Comparison of ENCODE assay signal across 11 cellular contexts in genomic region chr13:108629988-108630387, GRCh38. TPM values are rescaled to one million over a fixed set of nuclear protein-coding genes. Genes with fewer than 3 reads are reported as not detected.
"Had no signal": no experiment of that assay in that cellular context is flagged by ENCODE, and none has a peak within 500 bp of the region (broad histone marks: within the 10 kb centered on the region; RNA-seq: fewer than 3 reads in every experiment).

No MANE protein-coding gene starts in this region.

- H3K27ac Mint-ChIP-seq: GM23338, H9, HFFc6 had no signal

- H3K4me3 ChIP-seq: GM23248, GM23338, HAP-1 had no signal

- H3K4me2 ChIP-seq: GM23338 had no signal

- H3K27ac ChIP-seq: GM23248 had no signal

- DNase-seq: GM23248, GOT3, H7, H9, HCEC 1CT, HFFc6 had no signal

- H3K4me3 Mint-ChIP-seq: GM23338, H9, HFFc6 had no signal

- FAIRE-seq: H1, H54 had no signal

- H3K4me1 ChIP-seq: HAP-1 had no signal

- H3K9ac ChIP-seq: GM23248 had no signal

- H3K9me3 ChIP-seq: HAP-1 had no signal

- ATAC-seq: HCT116 had no signal

- H2AFZ ChIP-seq: GM23248 had no signal

- H3K36me3 ChIP-seq: HAP-1 had no signal

RNA-seq across cellular contexts. Expression of gene MYO16, which starts 0.6 kb away (rescaled TPM):
- total RNA-seq: GM23248, H9, HFFc6 had no signal
- polyA plus RNA-seq: GM23248 had no signal
